In the genomic region with DNA sequence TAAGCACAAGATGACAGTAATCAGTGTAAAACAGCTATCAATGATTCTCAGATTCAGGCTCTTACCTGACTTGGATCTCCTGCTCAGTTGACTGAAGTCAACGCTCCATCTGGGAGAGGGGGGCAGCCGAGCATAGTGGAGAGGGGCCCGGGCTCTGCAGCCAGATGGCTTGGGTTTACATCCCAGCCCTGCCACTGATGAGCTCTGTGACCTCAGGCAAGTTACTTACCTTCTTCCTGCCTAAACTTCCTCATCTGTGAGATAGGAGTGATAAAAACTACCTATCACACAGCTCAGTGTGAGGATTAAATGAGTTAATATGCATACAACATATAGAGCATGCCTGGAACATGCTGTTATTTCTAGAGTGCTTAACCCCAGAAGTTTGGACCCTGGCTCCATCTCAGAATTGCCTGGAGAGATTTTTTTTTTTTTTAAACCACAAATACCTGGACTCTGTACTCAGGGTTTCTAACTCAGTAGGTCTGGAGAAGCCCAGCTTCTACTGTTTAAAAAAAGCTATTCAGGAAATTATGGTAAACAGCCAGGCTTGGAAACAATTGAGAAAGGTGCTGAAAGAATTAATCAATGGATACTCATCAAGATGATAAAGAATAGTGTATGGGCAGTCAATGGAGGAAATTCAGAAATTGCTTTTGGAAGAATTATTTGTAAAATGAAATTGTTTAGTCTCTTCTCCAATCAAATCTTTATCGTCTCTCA, we compare ENCODE assay signal across 23 cellular contexts.
DNase-seq lines count a peak whose midpoint lies in the region; ATAC-seq and TF ChIP-seq lines count a peak whose summit lies in the region.
"Had no signal": no experiment of that assay in that cellular context is flagged by ENCODE, and none has a peak within 500 bp of the region (broad histone marks: within the 10 kb centered on the region; RNA-seq: fewer than 3 reads in every experiment).

No MANE protein-coding gene starts in this region.

- H3K27ac Mint-ChIP-seq in CD14-positive monocyte (peak overlapping the region; percentile 96 to 100 (median 99)), T-cell (peak overlapping the region; percentile 97), neural progenitor cell (no peak overlapping the region)
- H3K27ac Mint-ChIP-seq in CD8-positive, alpha-beta memory T cell, result no peak overlapping the region

- no peak overlapping the region for H2AK5ac ChIP-seq in mesenchymal stem cell (ENCODE audit: low read length, severe bottlenecking)

- peaks cover 0 to 6% of the 10 kb centered on the region in 2 donors for H3K36me3 Mint-ChIP-seq in CD14-positive monocyte
- H3K36me3 Mint-ChIP-seq in T-cell, result no peaks in the 10 kb centered on the region
- no peaks in the 10 kb centered on the region for H3K36me3 Mint-ChIP-seq in neural progenitor cell
- H3K36me3 Mint-ChIP-seq in CD8-positive, alpha-beta memory T cell, result no peaks in the 10 kb centered on the region
- H3K36me3 Mint-ChIP-seq: natural killer cell treated with Interleukin-12 subunit alpha and Interleukin-12 subunit beta and Interleukin-15 and Interleukin-18, amount 100 ng/mL, for 72 hours had no signal

- CTCF ChIA-PET in T-cell (lab: Charles Lee), result interaction anchor here in 1 of 2 donors (0.9 kb wide), 1 partner anchor 41 kb away, joined by 5 read pairs; no protein-coding TSS in a partner anchor
- CTCF ChIA-PET in CD8-positive, alpha-beta memory T cell (lab: Charles Lee), result no interaction called here

- no peaks in the 10 kb centered on the region for H3F3A ChIP-seq in neural progenitor cell (ENCODE audit: low read depth)

- H3K4me1 ChIP-seq in mesenchymal stem cell (ENCODE audit: control insufficient read depth, insufficient read depth, low read depth, low read length) (peaks cover 1% of the 10 kb centered on the region), BE2C (peaks cover 2% of the 10 kb centered on the region), neural progenitor cell (peaks cover 17% of the 10 kb centered on the region)
- H3K4me1 ChIP-seq in CD8-positive, alpha-beta memory T cell (ENCODE audit: insufficient read depth, low read length), result peaks cover 27% of the 10 kb centered on the region
- H3K4me1 ChIP-seq: foreskin keratinocyte, SJCRH30 had no signal

- peaks cover 0 to 2% (median 0%) of the 10 kb centered on the region in 7 donors for H3K9me3 Mint-ChIP-seq in CD14-positive monocyte
- no peaks in the 10 kb centered on the region for H3K9me3 Mint-ChIP-seq in T-cell
- no peaks in the 10 kb centered on the region for H3K9me3 Mint-ChIP-seq in neural progenitor cell
- no peaks in the 10 kb centered on the region for H3K9me3 Mint-ChIP-seq in CD8-positive, alpha-beta memory T cell
- H3K9me3 Mint-ChIP-seq: natural killer cell treated with Interleukin-12 subunit alpha and Interleukin-12 subunit beta and Interleukin-15 and Interleukin-18, amount 100 ng/mL, for 72 hours had no signal

- no peaks in the 10 kb centered on the region for H3K36me3 ChIP-seq in mesenchymal stem cell (ENCODE audit: control insufficient read depth in 1 of 2, insufficient read depth in 2 of 2, low read depth in 1 of 2, low read length in 2 of 2)
- H3K36me3 ChIP-seq in BE2C, result no peaks in the 10 kb centered on the region
- no peaks in the 10 kb centered on the region for H3K36me3 ChIP-seq in neural progenitor cell
- no peaks in the 10 kb centered on the region for H3K36me3 ChIP-seq in CD8-positive, alpha-beta memory T cell (ENCODE audit: insufficient read depth, low read length)
- H3K36me3 ChIP-seq: MG63, SJCRH30 had no signal

- H2BK120ac ChIP-seq in mesenchymal stem cell (ENCODE audit: low read depth, low read length), result no peak overlapping the region

- H3K9ac ChIP-seq in mesenchymal stem cell (ENCODE audit: low read length) (no peak overlapping the region), neural progenitor cell (no peak overlapping the region)

- H2BK5ac ChIP-seq in mesenchymal stem cell (ENCODE audit: low read depth, low read length, poor library complexity, severe bottlenecking), result no peak overlapping the region

- no peak overlapping the region for H3K14ac ChIP-seq in mesenchymal stem cell (ENCODE audit: low read length in 2 of 2)

- H3K4me1 Mint-ChIP-seq in CD14-positive monocyte (peaks cover 94% of the 10 kb centered on the region), T-cell (peaks cover 62 to 76% (median 72%) of the 10 kb centered on the region in 3 donors), neural progenitor cell (peaks cover 46% of the 10 kb centered on the region)
- H3K4me1 Mint-ChIP-seq in CD8-positive, alpha-beta memory T cell, result peaks cover 19 to 37% (median 33%) of the 10 kb centered on the region in 3 donors

- H3K79me1 ChIP-seq in mesenchymal stem cell (replicated peaks; ENCODE audit: low read length, poor library complexity, severe bottlenecking), result no peaks in the 10 kb centered on the region

- H3K9me3 ChIP-seq in mesenchymal stem cell (ENCODE audit: control insufficient read depth, low read length), result no peaks in the 10 kb centered on the region
- H3K9me3 ChIP-seq in BE2C, result no peaks in the 10 kb centered on the region
- no peaks in the 10 kb centered on the region for H3K9me3 ChIP-seq in neural progenitor cell (ENCODE audit: low read depth)
- no peaks in the 10 kb centered on the region for H3K9me3 ChIP-seq in CD8-positive, alpha-beta memory T cell (ENCODE audit: low read length)
- H3K9me3 ChIP-seq: MG63, SJCRH30 had no signal

- H4K20me1 ChIP-seq in neural progenitor cell (ENCODE audit: low read depth), result no peaks in the 10 kb centered on the region

- no peaks in the 10 kb centered on the region for H3K79me2 ChIP-seq in neural progenitor cell (ENCODE audit: low read depth)

- H2AFZ ChIP-seq in mesenchymal stem cell (ENCODE audit: low read depth, low read length) (no peak overlapping the region), neural progenitor cell (replicated peaks) (no peak overlapping the region)
- H2AFZ ChIP-seq: PC-9 had no signal

- H4K8ac ChIP-seq in mesenchymal stem cell (ENCODE audit: low read length), result peak overlapping the region; percentile 35

- H3K4me3 ChIP-seq in mesenchymal stem cell (ENCODE audit: insufficient read depth in 1 of 2, low read depth in 1 of 2, low read length in 2 of 2) (no peak overlapping the region), BE2C (ENCODE audit: low read depth, low read length) (no peak overlapping the region), neural progenitor cell (no peak overlapping the region)
- no peak overlapping the region for H3K4me3 ChIP-seq in CD8-positive, alpha-beta memory T cell (ENCODE audit: low read length)
- H3K4me3 ChIP-seq: MG63, PC-9, SJCRH30 had no signal

- peak overlapping the region; percentile 67 to 71 for H3K18ac ChIP-seq in mesenchymal stem cell (ENCODE audit: low read depth in 1 of 2, low read length in 2 of 2)

- WGBS in mesenchymal stem cell, result 80% methylated on average over 3 of the region's 4 CpGs

- H3K4ac ChIP-seq in mesenchymal stem cell (ENCODE audit: low read depth in 1 of 2, low read length in 2 of 2), result peak overlapping the region; percentile 65 to 79

- peak; percentile 22 for DNase-seq in NOMO-1 treated with DMSO at 0.1 percent for 48 hours (lab: John Stamatoyannopoulos, UW; ENCODE audit: unreplicated experiment)
- no peak for DNase-seq in NOMO-1 treated with dmso at 0.1 percent for 144 hours (lab: John Stamatoyannopoulos, UW; ENCODE audit: unreplicated experiment)
- no peak for DNase-seq in CD14-positive monocyte (ENCODE audit: low spot score)
- no peak for DNase-seq in T-cell
- DNase-seq in mesenchymal stem cell, result no peak
- DNase-seq in BE2C, result no peak
- DNase-seq in neural progenitor cell (ENCODE audit: low spot score), result no peak
- no peak for DNase-seq in CD8-positive, alpha-beta memory T cell
- DNase-seq: activated CD4-positive, alpha-beta T cell treated with anti-CD3 and anti-CD28 coated beads for 1 hour; DMS79; foreskin keratinocyte; HCEC 1CT; mammary epithelial cell; MG63; NCI-H146; NCI-H748 treated with DMSO at 0.1 percent for 48 hours; PC-9; SJCRH30; stimulated activated CD4-positive, alpha-beta T cell treated with anti-CD3 and anti-CD28 coated beads, Interleukin-2, amount 100 ng/mL, for 24 hours; stimulated activated naive CD8-positive, alpha-beta T cell treated with anti-CD3 and anti-CD28 coated beads, Interleukin-15, Interleukin-2, amounts not matched to agents 100 U/mL and 50 U/mL, for 24 hours; trophoblast cell had no signal

- H3K4me2 ChIP-seq in mesenchymal stem cell (ENCODE audit: low read length, poor library complexity, severe bottlenecking) (no peak overlapping the region), neural progenitor cell (no peak overlapping the region)
- H3K4me2 ChIP-seq: PC-9 had no signal

- POLR2A ChIA-PET in T-cell (lab: Charles Lee), result no interaction called here
- POLR2A ChIA-PET in CD8-positive, alpha-beta memory T cell (lab: Charles Lee), result no interaction called here

- no peak overlapping the region for H3K27ac ChIP-seq in mesenchymal stem cell (ENCODE audit: low read length, poor library complexity, severe bottlenecking)
- no peak overlapping the region for H3K27ac ChIP-seq in neural progenitor cell
- no peak overlapping the region for H3K27ac ChIP-seq in CD8-positive, alpha-beta memory T cell (ENCODE audit: low read depth, low read length)
- H3K27ac ChIP-seq: C4-2B, foreskin keratinocyte, PC-9, SJCRH30 had no signal

- H2BK12ac ChIP-seq in mesenchymal stem cell (ENCODE audit: low read length in 2 of 2), result peak overlapping the region; percentile 93 to 96

- peak overlapping the region; percentile 78 for H4K91ac ChIP-seq in mesenchymal stem cell (ENCODE audit: low read length)

- intact Hi-C loops in CD14-positive monocyte (cut with micrococcal nuclease), result no loop called here

- H3K4me3 Mint-ChIP-seq in CD14-positive monocyte (no peak overlapping the region), T-cell (peak overlapping the region; percentile 55 to 84 (median 83)), neural progenitor cell (no peak overlapping the region)
- no peak overlapping the region for H3K4me3 Mint-ChIP-seq in CD8-positive, alpha-beta memory T cell
- H3K4me3 Mint-ChIP-seq: natural killer cell treated with Interleukin-12 subunit alpha and Interleukin-12 subunit beta and Interleukin-15 and Interleukin-18, amount 100 ng/mL, for 72 hours had no signal

- H2BK15ac ChIP-seq in mesenchymal stem cell (ENCODE audit: low read depth, poor library complexity, severe bottlenecking), result no peak overlapping the region

- ATAC-seq in T-cell (replicated peaks in 1 of 4), result peak in 2 of 4 experiments; percentile 36 to 55
- ATAC-seq: foreskin keratinocyte; stimulated activated naive CD8-positive, alpha-beta T cell treated with anti-CD3 and anti-CD28 coated beads, Interleukin-15, Interleukin-2, amounts not matched to agents 100 U/mL and 50 U/mL, for 24 hours had no signal

- H3K27me3 Mint-ChIP-seq in CD14-positive monocyte (ENCODE audit: low read depth in 3 of 3) (peaks cover 0 to 10% (median 0%) of the 10 kb centered on the region in 3 donors), T-cell (peaks cover 0 to 3% of the 10 kb centered on the region in 2 donors), neural progenitor cell (ENCODE audit: insufficient read depth, low read depth) (peaks cover 11% of the 10 kb centered on the region)
- H3K27me3 Mint-ChIP-seq in CD8-positive, alpha-beta memory T cell, result peaks cover 0 to 5% of the 10 kb centered on the region in 2 donors

- H3K23ac ChIP-seq in mesenchymal stem cell (ENCODE audit: low read length in 2 of 2), result no peak overlapping the region

- TF ChIP-seq CTCF in CD14-positive monocyte (IDR thresholded peaks at IDR 0.05), result no peak
- TF ChIP-seq CTCF in BE2C (IDR thresholded peaks at IDR 0.05; ENCODE audit: low read depth, low read length), result no peak
- no peak for TF ChIP-seq CTCF in neural progenitor cell (IDR thresholded peaks at IDR 0.05)

- no peaks in the 10 kb centered on the region for H3K27me3 ChIP-seq in mesenchymal stem cell (ENCODE audit: control insufficient read depth in 1 of 2, insufficient read depth in 1 of 2, low read length in 2 of 2)
- no peaks in the 10 kb centered on the region for H3K27me3 ChIP-seq in BE2C
- no peaks in the 10 kb centered on the region for H3K27me3 ChIP-seq in neural progenitor cell
- H3K27me3 ChIP-seq in CD8-positive, alpha-beta memory T cell (ENCODE audit: insufficient read depth, low read length, poor library complexity, severe bottlenecking), result no peaks in the 10 kb centered on the region
- H3K27me3 ChIP-seq: foreskin keratinocyte, MG63, SJCRH30 had no signal

Comparison
In these comparisons a context has a peak if more than half of its experiments do, and no peak if none do; other contexts are left out.
1. H3K27ac Mint-ChIP-seq: peak in CD14-positive monocyte (7 of 7) and T-cell (2 of 2); none in neural progenitor cell (single experiment) and CD8-positive, alpha-beta memory T cell (0 of 8).
2. H3K4me3 Mint-ChIP-seq: peak in T-cell (3 of 3); none in CD14-positive monocyte (0 of 2), neural progenitor cell (single experiment) and CD8-positive, alpha-beta memory T cell (0 of 7).